In the genomic region with DNA sequence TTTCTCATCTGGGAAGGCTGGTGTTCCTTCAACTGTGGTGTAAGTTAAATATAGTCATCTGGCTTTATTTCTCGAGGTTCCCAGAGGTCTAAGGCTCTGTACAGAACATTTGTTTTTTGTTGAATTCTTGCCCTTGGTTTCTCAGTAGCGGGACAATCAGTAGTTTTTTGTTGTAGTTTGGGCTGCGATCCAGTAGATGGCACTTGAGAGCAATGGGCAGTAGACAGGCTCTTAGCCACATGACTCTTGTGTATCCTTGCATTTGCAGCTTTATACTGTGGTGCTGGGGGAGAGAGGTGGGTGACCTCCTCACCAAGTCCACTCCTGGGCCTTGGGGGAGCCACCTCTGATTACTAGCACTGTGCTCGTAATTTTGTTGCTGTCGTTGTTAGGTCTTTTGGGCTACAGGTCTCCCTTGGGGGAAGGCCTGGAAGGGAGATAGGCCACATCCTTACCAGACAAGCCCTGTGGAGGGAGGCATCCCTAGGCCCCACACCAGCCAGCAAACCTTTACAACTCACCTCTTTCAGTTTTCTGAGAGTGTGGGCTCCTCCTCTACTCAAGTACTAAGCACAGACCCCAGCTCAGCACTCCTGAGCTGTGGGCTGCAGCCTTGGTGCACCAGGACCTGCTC, we compare ENCODE assay signal across 8 cellular contexts. TPM values are rescaled to one million over a fixed set of nuclear protein-coding genes. Genes with fewer than 3 reads are reported as not detected.
DNase-seq lines count a peak whose midpoint lies in the region; ATAC-seq, FAIRE-seq and TF ChIP-seq lines count a peak whose summit lies in the region.

No MANE protein-coding gene starts in this region.

- POLR2A ChIA-PET in PC-9 (lab: Charles Lee; ENCODE audit: unreplicated experiment) (no interaction called here), HepG2 (lab: Yijun Ruan, JAX) (no interaction called here)

- TF ChIP-seq CTCF in PC-9 (conservative IDR thresholded peaks at IDR 0.05) (peak; percentile 82), ascending aorta (IDR thresholded peaks at IDR 0.05) (peak; percentile 11 to 49 (median 40)), HepG2 (CRISPR knock-in tag; IDR thresholded peaks at IDR 0.05) (peak; percentile 63)

- TF ChIP-seq EP300 in HepG2 (IDR thresholded peaks at IDR 0.05; ENCODE audit: low read depth in 2 of 2, low read length in 2 of 2) (no peak), HepG2 (CRISPR knock-in tag; IDR thresholded peaks at IDR 0.05; ENCODE audit: borderline replicate concordance) (no peak)

- H3K9me3 ChIP-seq in GM23248 (ENCODE audit: low read depth) (no peaks in the 10 kb centered on the region), PC-9 (ENCODE audit: insufficient read depth, low read depth) (no peaks in the 10 kb centered on the region), ascending aorta (no peaks in the 10 kb centered on the region), HepG2 (ENCODE audit: low read length) (no peaks in the 10 kb centered on the region)

- DNase-seq in NCI-H748 (lab: John Stamatoyannopoulos, UW; ENCODE audit: unreplicated experiment) (peak; percentile 3), NCI-H748 treated with DMSO at 0.1 percent for 48 hours (lab: John Stamatoyannopoulos, UW) (no peak), GM23248 (peak; percentile 52), PC-9 (no peak), ascending aorta (ENCODE audit: low spot score in 2 of 2) (no peak), HepG2 (ENCODE audit: low spot score) (no peak), GF-D8 (lab: John Stamatoyannopoulos, UW) (no peak)

- H3K27ac ChIP-seq in GM23248 (no peak overlapping the region), PC-9 (no peak overlapping the region), ascending aorta (no peak overlapping the region), HepG2 (ENCODE audit: extremely low read length, insufficient read depth, low read length) (no peak overlapping the region)

- H3K27me3 ChIP-seq in GM23248 (replicated peaks; ENCODE audit: insufficient read depth), result no peaks in the 10 kb centered on the region
- no peaks in the 10 kb centered on the region for H3K27me3 ChIP-seq in PC-9 (ENCODE audit: insufficient read depth, low read depth)
- no peaks in the 10 kb centered on the region for H3K27me3 ChIP-seq in ascending aorta
- H3K27me3 ChIP-seq in HepG2 (ENCODE audit: control insufficient read depth in 1 of 2, insufficient read depth in 2 of 2, low read length in 2 of 2), result no peaks in the 10 kb centered on the region

- H3K79me2 ChIP-seq in GM23248 (ENCODE audit: insufficient read depth), result no peaks in the 10 kb centered on the region
- H3K79me2 ChIP-seq in PC-9 (ENCODE audit: low read depth), result no peaks in the 10 kb centered on the region
- no peaks in the 10 kb centered on the region for H3K79me2 ChIP-seq in HepG2 (ENCODE audit: insufficient read depth, low read length)

- H3K36me3 ChIP-seq in GM23248 (ENCODE audit: low read depth), result no peaks in the 10 kb centered on the region
- H3K36me3 ChIP-seq in PC-9 (ENCODE audit: low read depth), result no peaks in the 10 kb centered on the region
- H3K36me3 ChIP-seq in ascending aorta, result no peaks in the 10 kb centered on the region
- no peaks in the 10 kb centered on the region for H3K36me3 ChIP-seq in HepG2 (replicated peaks in 1 of 2; ENCODE audit: control insufficient read depth in 1 of 2, insufficient read depth in 2 of 2, low read length in 2 of 2)

- peak; percentile 66 for ATAC-seq in HepG2
- no peak for ATAC-seq in HG03135 (IDR thresholded peaks at IDR 0.05; ENCODE audit: unreplicated experiment)

- TF ChIP-seq RAD21 in HepG2 (CRISPR knock-in tag; IDR thresholded peaks at IDR 0.05), result no peak

- H4K20me1 ChIP-seq in GM23248 (ENCODE audit: insufficient read depth), result no peaks in the 10 kb centered on the region
- H4K20me1 ChIP-seq in PC-9 (ENCODE audit: insufficient read depth), result no peaks in the 10 kb centered on the region
- H4K20me1 ChIP-seq in HepG2 (ENCODE audit: insufficient read depth, low read length), result no peaks in the 10 kb centered on the region

- H3F3A ChIP-seq in GM23248 (ENCODE audit: insufficient read depth) (no peaks in the 10 kb centered on the region), PC-9 (ENCODE audit: insufficient read depth, low read depth) (no peaks in the 10 kb centered on the region)

- BruUV-seq in PC-9 (replicated peaks; lab: Mats Ljungman, UMichigan) (no TSS peak), HepG2 (replicated peaks; lab: Mats Ljungman, UMichigan) (no TSS peak)

- CTCF ChIA-PET in PC-9 (lab: Charles Lee) (interaction anchor here (0.7 kb wide), 1 partner anchor 74 kb away, joined by 3 read pairs; no protein-coding TSS in a partner anchor), HepG2 (lab: Yijun Ruan, JAX; ENCODE audit: low intra/inter-chr PET ratio, low total read pairs) (interaction anchor here (1.1 kb wide), 1 partner anchor 74 kb away, joined by 6 read pairs; no protein-coding TSS in a partner anchor)

- in situ Hi-C loops in GM23248 (cut with MboI), result no loop called here
- in situ Hi-C loops in HepG2 (cut with HindIII; ENCODE audit: extremely low pct_ligation_motif_present, low pct_unique_long_range_greater_than_20kb), result no loop called here

- no peaks in the 10 kb centered on the region for H3K9me2 ChIP-seq in GM23248 (ENCODE audit: insufficient read depth)
- no peaks in the 10 kb centered on the region for H3K9me2 ChIP-seq in PC-9 (ENCODE audit: insufficient read depth)

- 10 to 25% methylated on average over 4 to 5 of the region's 5 CpGs for WGBS in GM23248 (ENCODE audit: low coverage in 1 of 2, low lambda C conversion rate in 2 of 2, missing lambda C conversion rate in 2 of 2), 2 experiments
- WGBS in HepG2 (ENCODE audit: low lambda C conversion rate), result 4% methylated on average over 3 of the region's 5 CpGs

- H3K4me2 ChIP-seq in GM23248 (ENCODE audit: unreplicated experiment) (no peak overlapping the region), PC-9 (no peak overlapping the region), HepG2 (ENCODE audit: low read depth, low read length) (no peak overlapping the region)

- H2AFZ ChIP-seq in GM23248 (no peak overlapping the region), PC-9 (no peak overlapping the region), HepG2 (ENCODE audit: low read length) (no peak overlapping the region)

- H3K9ac ChIP-seq in GM23248 (no peak overlapping the region), HepG2 (ENCODE audit: insufficient read depth, low read depth, low read length) (no peak overlapping the region)

- FAIRE-seq in HepG2 (lab: Jason Lieb, UNC), result peak; percentile 12

- no peak for TF ChIP-seq POLR2A in HepG2 (IDR thresholded peaks at IDR 0.05; ENCODE audit: insufficient read depth in 1 of 2, low read depth in 2 of 2, low read length in 2 of 2)

- intact Hi-C loops in PC-9 (cut with micrococcal nuclease; ENCODE audit: unreplicated experiment) (no loop called here), ascending aorta (cut with DNase I) (no loop called here), HepG2 (cut with micrococcal nuclease; ENCODE audit: unreplicated experiment) (no loop called here)

- H3K4me1 ChIP-seq in GM23248 (ENCODE audit: insufficient read depth), result no peaks in the 10 kb centered on the region
- H3K4me1 ChIP-seq in PC-9 (replicated peaks; ENCODE audit: insufficient read depth), result no peaks in the 10 kb centered on the region
- no peaks in the 10 kb centered on the region for H3K4me1 ChIP-seq in ascending aorta
- no peaks in the 10 kb centered on the region for H3K4me1 ChIP-seq in HepG2 (ENCODE audit: insufficient read depth, low read length)

- H3K4me3 ChIP-seq in GM23248 (no peak overlapping the region), PC-9 (no peak overlapping the region), ascending aorta (no peak overlapping the region), HepG2 (replicated peaks in 1 of 3; ENCODE audit: insufficient read depth in 1 of 3, low read depth in 2 of 3, low read length in 3 of 3) (no peak overlapping the region)

RNA-seq across cellular contexts. Expression of a gene that starts 8.1 kb away (rescaled TPM):
- not detected in 2 replicates for total RNA-seq in GM23248 (2014; rRNA removed; shearing (Covaris generic))
- not detected in 2 replicates for polyA plus RNA-seq in GM23248 (2016; fragmentation: Nextera tagmentation; extraction: Ambion mirVana)
- total RNA-seq in PC-9 (2021), result not detected in 2 replicates
- total RNA-seq in ascending aorta, result not detected
- total RNA-seq in HepG2 (2016; rRNA removed; fragmentation: Illumina TruSeq; extraction: Trizol), result not detected in 2 replicates
- total RNA-seq in HepG2 (2016; cell fraction: cytosol; rRNA removed; fragmentation: Illumina TruSeq; extraction: Trizol; ENCODE audit: low read depth), result not detected in 2 replicates
- total RNA-seq in HepG2 (2016; cell fraction: insoluble cytoplasmic fraction; rRNA removed; fragmentation: Illumina TruSeq; extraction: Trizol), result not detected in 2 replicates
- not detected in 2 replicates for total RNA-seq in HepG2 (2016; cell fraction: membrane; rRNA removed; fragmentation: Illumina TruSeq; extraction: Trizol)
- not detected in 2 replicates for total RNA-seq in HepG2 (2016; cell fraction: nucleus; rRNA removed; fragmentation: Illumina TruSeq; extraction: Trizol)
- polyA plus RNA-seq in HepG2 (2011; rRNA removed), result not detected in 2 replicates
- polyA plus RNA-seq in HepG2 (2011; cell fraction: cytosol; rRNA removed), result not detected in 2 replicates
- polyA plus RNA-seq in HepG2 (2011; cell fraction: nucleus; rRNA removed), result not detected in 2 replicates
- polyA plus RNA-seq in HepG2 (2012), result not detected in 2 replicates
- polyA plus RNA-seq in HepG2 (2016; cell fraction: cytosol; fragmentation: Illumina TruSeq; extraction: Trizol; ENCODE audit: low read depth), result not detected in 2 replicates
- polyA plus RNA-seq in HepG2 (2016; cell fraction: insoluble cytoplasmic fraction; fragmentation: Illumina TruSeq; extraction: Trizol; ENCODE audit: low read depth), result not detected in 2 replicates
- polyA plus RNA-seq in HepG2 (2016; cell fraction: membrane; fragmentation: Illumina TruSeq; extraction: Trizol; ENCODE audit: low read depth), result not detected in 2 replicates
- not detected in 2 replicates for polyA plus RNA-seq in HepG2 (2016; cell fraction: nucleus; fragmentation: Illumina TruSeq; extraction: Trizol; ENCODE audit: insufficient read depth, low read depth)
- polyA minus RNA-seq in HepG2 (2011; rRNA and poly(A)+ RNA removed; ENCODE audit: low replicate concordance), result not detected in 2 replicates
- not detected in 2 replicates for polyA minus RNA-seq in HepG2 (2011; cell fraction: cytosol; rRNA and poly(A)+ RNA removed)
- polyA minus RNA-seq in HepG2 (2011; cell fraction: nucleus; rRNA and poly(A)+ RNA removed), result not detected in 2 replicates

RNA-seq across cellular contexts. Expression of a gene that starts 13.7 kb away (rescaled TPM):
- 0.25 TPM in 1 of 2 replicates, not detected in the other for total RNA-seq in GM23248 (2014; rRNA removed; shearing (Covaris generic))
- polyA plus RNA-seq in GM23248 (2016; fragmentation: Nextera tagmentation; extraction: Ambion mirVana) (0.09 and 0.15 TPM in 2 replicates), HepG2 (2011; rRNA removed) (0.13 and 0.33 TPM in 2 replicates)
- total RNA-seq in PC-9 (2021) (0.20 and 0.28 TPM in 2 replicates), ascending aorta (3.9 TPM), HepG2 (2016; rRNA removed; fragmentation: Illumina TruSeq; extraction: Trizol) (0.20 and 0.27 TPM in 2 replicates)
- total RNA-seq in HepG2 (2016; cell fraction: cytosol; rRNA removed; fragmentation: Illumina TruSeq; extraction: Trizol; ENCODE audit: low read depth), result 0.09 and 0.10 TPM in 2 replicates
- 0.16 and 0.28 TPM in 2 replicates for total RNA-seq in HepG2 (2016; cell fraction: insoluble cytoplasmic fraction; rRNA removed; fragmentation: Illumina TruSeq; extraction: Trizol)
- 0.24 and 0.31 TPM in 2 replicates for total RNA-seq in HepG2 (2016; cell fraction: membrane; rRNA removed; fragmentation: Illumina TruSeq; extraction: Trizol)
- 0.34 TPM in 2 replicates for total RNA-seq in HepG2 (2016; cell fraction: nucleus; rRNA removed; fragmentation: Illumina TruSeq; extraction: Trizol)
- 0.14 and 0.15 TPM in 2 replicates for polyA plus RNA-seq in HepG2 (2011; cell fraction: cytosol; rRNA removed)
- 0.14 and 0.43 TPM in 2 replicates for polyA plus RNA-seq in HepG2 (2011; cell fraction: nucleus; rRNA removed)
- 0.31 and 0.42 TPM in 2 replicates for polyA plus RNA-seq in HepG2 (2012)
- 0.07 and 0.10 TPM in 2 replicates for polyA plus RNA-seq in HepG2 (2016; cell fraction: cytosol; fragmentation: Illumina TruSeq; extraction: Trizol; ENCODE audit: low read depth)
- 0.30 and 0.34 TPM in 2 replicates for polyA plus RNA-seq in HepG2 (2016; cell fraction: insoluble cytoplasmic fraction; fragmentation: Illumina TruSeq; extraction: Trizol; ENCODE audit: low read depth)
- 0.32 and 0.41 TPM in 2 replicates for polyA plus RNA-seq in HepG2 (2016; cell fraction: membrane; fragmentation: Illumina TruSeq; extraction: Trizol; ENCODE audit: low read depth)
- 0.22 and 0.43 TPM in 2 replicates for polyA plus RNA-seq in HepG2 (2016; cell fraction: nucleus; fragmentation: Illumina TruSeq; extraction: Trizol; ENCODE audit: insufficient read depth, low read depth)
- polyA minus RNA-seq in HepG2 (2011; rRNA and poly(A)+ RNA removed; ENCODE audit: low replicate concordance), result 0.30 TPM in 1 of 2 replicates, not detected in the other
- not detected in 2 replicates for polyA minus RNA-seq in HepG2 (2011; cell fraction: cytosol; rRNA and poly(A)+ RNA removed)
- 0.64 and 1.2 TPM in 2 replicates for polyA minus RNA-seq in HepG2 (2011; cell fraction: nucleus; rRNA and poly(A)+ RNA removed)

RNA-seq across cellular contexts. Expression of a gene that starts 59.0 kb away (rescaled TPM):
- not detected in 2 replicates for total RNA-seq in GM23248 (2014; rRNA removed; shearing (Covaris generic))
- polyA plus RNA-seq in GM23248 (2016; fragmentation: Nextera tagmentation; extraction: Ambion mirVana), result not detected in 2 replicates
- total RNA-seq in PC-9 (2021), result not detected in 2 replicates
- not detected for total RNA-seq in ascending aorta
- 0.15 TPM in 1 of 2 replicates, not detected in the other for total RNA-seq in HepG2 (2016; rRNA removed; fragmentation: Illumina TruSeq; extraction: Trizol)
- total RNA-seq in HepG2 (2016; cell fraction: cytosol; rRNA removed; fragmentation: Illumina TruSeq; extraction: Trizol; ENCODE audit: low read depth), result not detected in 2 replicates
- total RNA-seq in HepG2 (2016; cell fraction: insoluble cytoplasmic fraction; rRNA removed; fragmentation: Illumina TruSeq; extraction: Trizol), result 0.15 TPM in 1 of 2 replicates, not detected in the other
- total RNA-seq in HepG2 (2016; cell fraction: membrane; rRNA removed; fragmentation: Illumina TruSeq; extraction: Trizol), result not detected in 2 replicates
- total RNA-seq in HepG2 (2016; cell fraction: nucleus; rRNA removed; fragmentation: Illumina TruSeq; extraction: Trizol), result 0.22 TPM in 1 of 2 replicates, not detected in the other
- 0.08 TPM in 1 of 2 replicates, not detected in the other for polyA plus RNA-seq in HepG2 (2011; rRNA removed)
- not detected in 2 replicates for polyA plus RNA-seq in HepG2 (2011; cell fraction: cytosol; rRNA removed)
- polyA plus RNA-seq in HepG2 (2011; cell fraction: nucleus; rRNA removed), result 0.08 and 0.19 TPM in 2 replicates
- not detected in 2 replicates for polyA plus RNA-seq in HepG2 (2012)
- 0.11 TPM in 1 of 2 replicates, not detected in the other for polyA plus RNA-seq in HepG2 (2016; cell fraction: cytosol; fragmentation: Illumina TruSeq; extraction: Trizol; ENCODE audit: low read depth)
- polyA plus RNA-seq in HepG2 (2016; cell fraction: insoluble cytoplasmic fraction; fragmentation: Illumina TruSeq; extraction: Trizol; ENCODE audit: low read depth), result not detected in 2 replicates
- polyA plus RNA-seq in HepG2 (2016; cell fraction: membrane; fragmentation: Illumina TruSeq; extraction: Trizol; ENCODE audit: low read depth), result not detected in 2 replicates
- polyA plus RNA-seq in HepG2 (2016; cell fraction: nucleus; fragmentation: Illumina TruSeq; extraction: Trizol; ENCODE audit: insufficient read depth, low read depth), result not detected in 2 replicates
- polyA minus RNA-seq in HepG2 (2011; rRNA and poly(A)+ RNA removed; ENCODE audit: low replicate concordance), result 0.14 and 0.20 TPM in 2 replicates
- not detected in 2 replicates for polyA minus RNA-seq in HepG2 (2011; cell fraction: cytosol; rRNA and poly(A)+ RNA removed)
- polyA minus RNA-seq in HepG2 (2011; cell fraction: nucleus; rRNA and poly(A)+ RNA removed), result not detected in 2 replicates

Comparison
In these comparisons a context has a peak if more than half of its experiments do, and no peak if none do; other contexts are left out.
1. DNase-seq: peak in NCI-H748 (single experiment) and GM23248 (single experiment); none in NCI-H748 treated with DMSO at 0.1 percent for 48 hours (single experiment), PC-9 (0 of 2), ascending aorta (0 of 2), HepG2 (single experiment) and GF-D8 (single experiment).
2. Peak in every context shown above with its lines, with median percentiles within 50 percentile points of each other: CTCF ChIP-seq.